In the genomic region with DNA sequence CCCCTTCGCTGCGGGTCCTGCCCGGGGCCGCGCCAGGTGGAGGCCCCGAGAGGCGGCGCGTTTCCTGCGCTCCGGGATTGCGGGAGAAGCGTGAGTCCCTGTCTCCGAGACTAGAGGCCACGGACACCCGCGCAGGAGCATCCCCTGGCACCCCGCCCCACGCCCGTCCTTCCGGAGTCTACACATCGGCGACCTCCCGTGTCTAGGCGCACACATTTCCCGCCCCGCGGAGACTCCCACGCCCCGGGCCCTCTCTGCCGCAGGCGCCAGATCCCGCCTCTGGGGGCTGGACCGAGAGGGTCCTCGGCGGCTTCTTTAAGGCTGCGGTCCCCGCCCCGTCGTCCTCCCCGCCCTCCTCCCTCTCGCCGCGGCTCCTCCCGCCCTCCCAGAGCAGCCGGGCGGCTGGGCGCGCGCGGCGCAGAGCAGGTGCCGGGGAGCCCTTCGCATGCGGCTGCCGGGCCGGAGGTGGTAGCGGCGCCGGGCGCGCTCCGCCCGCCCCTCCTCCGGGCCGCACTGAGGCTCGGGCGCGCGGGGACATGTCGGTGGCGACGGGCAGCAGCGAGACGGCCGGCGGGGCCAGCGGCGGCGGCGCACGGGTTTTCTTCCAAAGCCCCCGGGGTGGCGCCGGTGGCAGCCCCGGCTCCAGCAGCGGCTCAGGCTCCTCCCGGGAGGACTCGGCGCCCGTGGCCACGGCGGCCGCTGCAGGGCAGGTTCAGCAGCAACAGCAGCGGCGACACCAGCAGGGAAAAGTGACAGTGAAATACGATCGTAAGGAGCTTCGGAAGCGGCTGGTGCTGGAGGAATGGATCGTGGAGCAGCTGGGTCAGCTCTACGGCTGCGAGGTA, we compare ENCODE assay signal across 8 cellular contexts. TPM values are rescaled to one million over a fixed set of nuclear protein-coding genes. Genes with fewer than 3 reads are reported as not detected.
DNase-seq lines count a peak whose midpoint lies in the region; ATAC-seq and TF ChIP-seq lines count a peak whose summit lies in the region.

TSS of gene PPP1R14C (plus strand) at position 388 of the 845 bp plus-strand sequence. CDS start at position 537, 149 bp downstream.

- H3K9me2 ChIP-seq in GM23338 (ENCODE audit: insufficient read depth), result no peaks in the 10 kb centered on the region

- TF ChIP-seq CTCF in GM23338 (conservative IDR thresholded peaks at IDR 0.05; ENCODE audit: low read depth in 2 of 2) (no peak), RWPE1 (conservative IDR thresholded peaks at IDR 0.05; ENCODE audit: low read depth) (no peak), colonic mucosa (IDR thresholded peaks at IDR 0.05) (no peak), lower leg skin (IDR thresholded peaks at IDR 0.05) (no peak)

- H3K36me3 ChIP-seq in GM23338 (ENCODE audit: insufficient read depth) (no peaks in the 10 kb centered on the region), colonic mucosa (no peaks in the 10 kb centered on the region)
- no peaks in the 10 kb centered on the region for H3K36me3 ChIP-seq in effector memory CD4-positive, alpha-beta T cell (ENCODE audit: control insufficient read depth, insufficient read depth, low read length)

- no peak within 1 kb of the TSS for H3K27ac ChIP-seq in GM23338 (ENCODE audit: low read depth)
- peak within 1 kb of the TSS; percentile 94 for H3K27ac ChIP-seq in RWPE1
- peak within 1 kb of the TSS; percentile 29 for H3K27ac ChIP-seq in colonic mucosa
- no peak within 1 kb of the TSS for H3K27ac ChIP-seq in effector memory CD4-positive, alpha-beta T cell (ENCODE audit: insufficient read depth, low read length, poor library complexity, severe bottlenecking)

- DNase-seq in 8988T, result peak; percentile 68
- DNase-seq in GM23338 (ENCODE audit: low spot score), result peak; percentile 82
- DNase-seq in RWPE1 (ENCODE audit: low spot score), result peak; percentile 69
- peak; percentile 73 for DNase-seq in colonic mucosa
- no peak for DNase-seq in lower leg skin (ENCODE audit: low spot score in 2 of 2)
- peak; percentile 53 for DNase-seq in stimulated activated naive CD8-positive, alpha-beta T cell treated with anti-CD3 and anti-CD28 coated beads, Interleukin-15, Interleukin-2, amounts not matched to agents 100 U/mL and 50 U/mL, for 24 hours
- no peak for DNase-seq in NOMO-1 (lab: John Stamatoyannopoulos, UW; ENCODE audit: unreplicated experiment in 2 of 2)
- DNase-seq in effector memory CD4-positive, alpha-beta T cell, result no peak

- no peaks in the 10 kb centered on the region; the same call in 2 of the 3 replicates for H3K9me3 Mint-ChIP-seq in GM23338

- peak within 1 kb of the TSS; percentile 96 for H2AFZ ChIP-seq in GM23338

- H3K4me3 Mint-ChIP-seq in GM23338, result peak within 1 kb of the TSS; percentile 77

- no peaks in the 10 kb centered on the region for H3K36me3 Mint-ChIP-seq in GM23338 (ENCODE audit: low read depth)

- CTCF ChIA-PET in RWPE1 (lab: Yijun Ruan, JAX), result interaction anchor here (1.0 to 1.5 kb wide), 3 partner anchors 14 to 253 kb away, joined by 3 to 5 read pairs (median 4); no protein-coding TSS in a partner anchor

- H3K27me3 ChIP-seq in GM23338 (ENCODE audit: insufficient read depth), result peaks cover 75% of the 10 kb centered on the region
- peaks cover 12% of the 10 kb centered on the region for H3K27me3 ChIP-seq in colonic mucosa
- peaks cover 20% of the 10 kb centered on the region for H3K27me3 ChIP-seq in effector memory CD4-positive, alpha-beta T cell (replicated peaks; ENCODE audit: control insufficient read depth, insufficient read depth, low read length, poor library complexity, severe bottlenecking)

- H3K4me3 ChIP-seq in GM23338 (peak within 1 kb of the TSS; percentile 68), colonic mucosa (peak within 1 kb of the TSS; percentile 55), lower leg skin (ENCODE audit: low read depth, poor library complexity, severe bottlenecking) (peak within 1 kb of the TSS; percentile 37)
- H3K4me3 ChIP-seq in effector memory CD4-positive, alpha-beta T cell (ENCODE audit: insufficient read depth, low read depth, low read length, poor library complexity, severe bottlenecking), result no peak within 1 kb of the TSS

- peak within 1 kb of the TSS; percentile 85 for H3K4me2 ChIP-seq in GM23338

- no peak within 1 kb of the TSS for H3K27ac Mint-ChIP-seq in GM23338

- peaks cover 50% of the 10 kb centered on the region for H3K27me3 Mint-ChIP-seq in GM23338 (ENCODE audit: insufficient read depth, low read depth, poor library complexity)

- peaks cover 6% of the 10 kb centered on the region; the same call in 1 of the 2 replicates for H3F3A ChIP-seq in GM23338 (replicated peaks; ENCODE audit: low read depth)

- peak; percentile 82 for ATAC-seq in GM23338
- ATAC-seq in stimulated activated naive CD8-positive, alpha-beta T cell treated with anti-CD3 and anti-CD28 coated beads, Interleukin-15, Interleukin-2, amounts not matched to agents 100 U/mL and 50 U/mL, for 24 hours, result peak; percentile 76

- WGBS in lower leg skin, 2 donors, result 0 to 1% methylated on average over 31 to 56 of the region's 103 CpGs

- intact Hi-C loops in colonic mucosa (cut with DNase I) (no loop called here), lower leg skin (cut with DNase I; ENCODE audit: low total_unique reads) (no loop called here)

- H3K4me1 ChIP-seq in GM23338 (ENCODE audit: insufficient read depth), result peaks cover 6% of the 10 kb centered on the region; the same call in 1 of the 2 replicates
- peaks cover 4% of the 10 kb centered on the region for H3K4me1 ChIP-seq in colonic mucosa
- peaks cover 8% of the 10 kb centered on the region for H3K4me1 ChIP-seq in effector memory CD4-positive, alpha-beta T cell (ENCODE audit: control insufficient read depth, insufficient read depth, low read length, poor library complexity, severe bottlenecking)

- no peaks in the 10 kb centered on the region for H3K79me2 ChIP-seq in GM23338 (replicated peaks; ENCODE audit: insufficient read depth)

- H3K9ac ChIP-seq in colonic mucosa (ENCODE audit: low read depth in 2 of 2, low read length in 2 of 2), result peak within 1 kb of the TSS; percentile 56 to 81

- TF ChIP-seq POLR2A in lower leg skin (IDR thresholded peaks at IDR 0.05), result no peak

- no peaks in the 10 kb centered on the region for H3K9me3 ChIP-seq in colonic mucosa
- no peaks in the 10 kb centered on the region for H3K9me3 ChIP-seq in effector memory CD4-positive, alpha-beta T cell (ENCODE audit: control insufficient read depth, low read length)

- H4K20me1 ChIP-seq in GM23338 (replicated peaks; ENCODE audit: insufficient read depth), result 0 out of 2 replicates have a peak, but pooled peaks cover 6% of the 10 kb centered on the region

- POLR2A ChIA-PET in RWPE1 (lab: Yijun Ruan, JAX; ENCODE audit: low non-redundant PET), result no interaction called here

- peaks cover 23% of the 10 kb centered on the region for H3K4me1 Mint-ChIP-seq in GM23338

TF ChIP-seq in GM23338, 12 proteins besides CTCF, POLR2A, EP300 and RAD21:
- no peak for TF ChIP-seq POLR2AphosphoS5 (IDR thresholded peaks at IDR 0.05; ENCODE audit: low read depth)
- TF ChIP-seq, protein P1, sequence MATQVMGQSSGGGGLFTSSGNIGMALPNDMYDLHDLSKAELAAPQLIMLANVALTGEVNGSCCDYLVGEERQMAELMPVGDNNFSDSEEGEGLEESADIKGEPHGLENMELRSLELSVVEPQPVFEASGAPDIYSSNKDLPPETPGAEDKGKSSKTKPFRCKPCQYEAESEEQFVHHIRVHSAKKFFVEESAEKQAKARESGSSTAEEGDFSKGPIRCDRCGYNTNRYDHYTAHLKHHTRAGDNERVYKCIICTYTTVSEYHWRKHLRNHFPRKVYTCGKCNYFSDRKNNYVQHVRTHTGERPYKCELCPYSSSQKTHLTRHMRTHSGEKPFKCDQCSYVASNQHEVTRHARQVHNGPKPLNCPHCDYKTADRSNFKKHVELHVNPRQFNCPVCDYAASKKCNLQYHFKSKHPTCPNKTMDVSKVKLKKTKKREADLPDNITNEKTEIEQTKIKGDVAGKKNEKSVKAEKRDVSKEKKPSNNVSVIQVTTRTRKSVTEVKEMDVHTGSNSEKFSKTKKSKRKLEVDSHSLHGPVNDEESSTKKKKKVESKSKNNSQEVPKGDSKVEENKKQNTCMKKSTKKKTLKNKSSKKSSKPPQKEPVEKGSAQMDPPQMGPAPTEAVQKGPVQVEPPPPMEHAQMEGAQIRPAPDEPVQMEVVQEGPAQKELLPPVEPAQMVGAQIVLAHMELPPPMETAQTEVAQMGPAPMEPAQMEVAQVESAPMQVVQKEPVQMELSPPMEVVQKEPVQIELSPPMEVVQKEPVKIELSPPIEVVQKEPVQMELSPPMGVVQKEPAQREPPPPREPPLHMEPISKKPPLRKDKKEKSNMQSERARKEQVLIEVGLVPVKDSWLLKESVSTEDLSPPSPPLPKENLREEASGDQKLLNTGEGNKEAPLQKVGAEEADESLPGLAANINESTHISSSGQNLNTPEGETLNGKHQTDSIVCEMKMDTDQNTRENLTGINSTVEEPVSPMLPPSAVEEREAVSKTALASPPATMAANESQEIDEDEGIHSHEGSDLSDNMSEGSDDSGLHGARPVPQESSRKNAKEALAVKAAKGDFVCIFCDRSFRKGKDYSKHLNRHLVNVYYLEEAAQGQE (IDR thresholded peaks at IDR 0.05; ENCODE audit: unreplicated experiment), result no peak
TF ChIP-seq in GM23338: peak in this region for 0.

RNA-seq across cellular contexts. Expression of gene PPP1R14C, which starts in this region (rescaled TPM):
- 0.62 and 1.4 TPM in 2 replicates for total RNA-seq in GM23338 (2014; rRNA removed; shearing (Covaris generic))
- 0.90 and 1.1 TPM in 2 replicates for polyA plus RNA-seq in GM23338 (2016; fragmentation: Nextera tagmentation; extraction: Ambion mirVana)
- total RNA-seq in colonic mucosa, result 10 to 100 TPM; 23.7 to 27.3 TPM
- 100 to 1,000 TPM; 116 to 145 (median 127) TPM for total RNA-seq in lower leg skin

Comparison
In these comparisons a context has a peak if more than half of its experiments do, and no peak if none do; other contexts are left out.
1. RNA of gene PPP1R14C (total RNA-seq): 116 to 145 TPM in lower leg skin and 23.7 to 27.3 TPM in colonic mucosa; 0.62 to 1.4 TPM in GM23338; every median in the first group is over 10 times any median in the second.
2. RNA of gene PPP1R14C (total RNA-seq): 116 to 145 TPM in lower leg skin; 23.7 to 27.3 TPM in colonic mucosa; every median in the first group is over 4 times any median in the second.
3. DNase-seq: peak in 8988T (single experiment), GM23338 (single experiment), RWPE1 (single experiment), colonic mucosa (single experiment) and stimulated activated naive CD8-positive, alpha-beta T cell treated with anti-CD3 and anti-CD28 coated beads, Interleukin-15, Interleukin-2, amounts not matched to agents 100 U/mL and 50 U/mL, for 24 hours (single experiment); none in lower leg skin (0 of 2), NOMO-1 (0 of 2) and effector memory CD4-positive, alpha-beta T cell (0 of 3).
4. H3K27ac ChIP-seq: peak in RWPE1 (single experiment) and colonic mucosa (single experiment); none in GM23338 (single experiment) and effector memory CD4-positive, alpha-beta T cell (single experiment).